In genomic region chr16:12327971-12328726, GRCh38 we compare ENCODE assay signal across 27 cellular contexts.
"Had no signal": no experiment of that assay in that cellular context is flagged by ENCODE, and none has a peak within 500 bp of the region (broad histone marks: within the 10 kb centered on the region; RNA-seq: fewer than 3 reads in every experiment).

No MANE protein-coding gene starts in this region.

- H3K9me3 Mint-ChIP-seq: activated naive CD4-positive, alpha-beta T cell treated with anti-CD3 and anti-CD28 coated beads for 36 hours; activated naive CD8-positive, alpha-beta T cell treated with anti-CD3 and anti-CD28 coated beads for 36 hours; neural crest cell; stimulated activated naive CD8-positive, alpha-beta T cell treated with anti-CD3 and anti-CD28 coated beads, Interleukin-15, amount 100 ng/mL, for 72 hours had no signal

- H3K4me3 ChIP-seq: adrenal gland, body of pancreas, left lung, pancreas, upper lobe of left lung, vagina had no signal

- H3K36me3 ChIP-seq: adrenal gland, left lung, pancreas, upper lobe of left lung, vagina had no signal

- ATAC-seq: body of pancreas; left lung; naive thymus-derived CD8-positive, alpha-beta T cell; pancreas; right cardiac atrium; stimulated activated naive CD8-positive, alpha-beta T cell treated with anti-CD3 and anti-CD28 coated beads, Interleukin-15, amount 100 ng/mL, for 72 hours had no signal

- H3K27me3 ChIP-seq: adrenal gland, body of pancreas, left lung, pancreas, upper lobe of left lung, vagina had no signal

- H3K27ac Mint-ChIP-seq: activated naive CD4-positive, alpha-beta T cell treated with anti-CD3 and anti-CD28 coated beads for 36 hours; activated naive CD8-positive, alpha-beta T cell treated with anti-CD3 and anti-CD28 coated beads for 36 hours; naive thymus-derived CD8-positive, alpha-beta T cell; stimulated activated naive CD8-positive, alpha-beta T cell treated with anti-CD3 and anti-CD28 coated beads, Interleukin-15, amount 100 ng/mL, for 72 hours had no signal

- H3K4me1 ChIP-seq: adrenal gland, body of pancreas, left lung, pancreas, upper lobe of left lung, vagina had no signal

- H3K27me3 Mint-ChIP-seq: activated naive CD8-positive, alpha-beta T cell treated with anti-CD3 and anti-CD28 coated beads for 36 hours; naive thymus-derived CD8-positive, alpha-beta T cell; stimulated activated naive CD8-positive, alpha-beta T cell treated with anti-CD3 and anti-CD28 coated beads, Interleukin-15, amount 100 ng/mL, for 72 hours had no signal

- H3K4me3 Mint-ChIP-seq: activated naive CD4-positive, alpha-beta T cell treated with anti-CD3 and anti-CD28 coated beads for 36 hours; activated naive CD8-positive, alpha-beta T cell treated with anti-CD3 and anti-CD28 coated beads for 36 hours; naive thymus-derived CD8-positive, alpha-beta T cell; neural crest cell; stimulated activated naive CD8-positive, alpha-beta T cell treated with anti-CD3 and anti-CD28 coated beads, Interleukin-15, amount 100 ng/mL, for 72 hours had no signal

- H3K9me3 ChIP-seq: adrenal gland, body of pancreas, left lung, pancreas, upper lobe of left lung, vagina had no signal

- H3K27ac ChIP-seq: adrenal gland, body of pancreas, left lung, pancreas, upper lobe of left lung, vagina, VCaP had no signal

- DNase-seq: activated CD4-positive, alpha-beta T cell treated with anti-CD3 and anti-CD28 coated beads for 48 hours; activated CD4-positive, alpha-beta T cell treated with anti-CD3 and anti-CD28 coated beads, Interleukin-2, amount 50 U/mL, for 48 hours; activated CD8-positive, alpha-beta memory T cell treated with anti-CD3 and anti-CD28 coated beads for 24 hours; activated effector memory CD4-positive, alpha-beta T cell treated with Interleukin-2 at 50 U/mL for 16 hours; activated naive CD4-positive, alpha-beta T cell treated with anti-CD3 and anti-CD28 coated beads for 36 hours; activated naive CD8-positive, alpha-beta T cell treated with anti-CD3 and anti-CD28 coated beads for 36 hours; adrenal gland; aorta; cortex of kidney; foreskin fibroblast; head of caudate nucleus; hippocampal formation; left lung; mammary epithelial cell; naive thymus-derived CD8-positive, alpha-beta T cell; nucleus accumbens; pancreas; right cardiac atrium; stimulated activated CD4-positive, alpha-beta T cell treated with anti-CD3 and anti-CD28 coated beads, Interleukin-12 subunit alpha, Interleukin-12 subunit beta, amount 100 ng/mL, for 4 hours; stimulated activated CD4-positive, alpha-beta T cell treated with anti-CD3 and anti-CD28 coated beads, Interleukin-4, amount 100 ng/mL, for 1 hour; stimulated activated naive CD8-positive, alpha-beta T cell treated with anti-CD3 and anti-CD28 coated beads, Interleukin-15, amount 100 ng/mL, for 72 hours; substantia nigra; upper lobe of left lung had no signal
